ENCODE assay signal across 21 cellular contexts in the genomic region with DNA sequence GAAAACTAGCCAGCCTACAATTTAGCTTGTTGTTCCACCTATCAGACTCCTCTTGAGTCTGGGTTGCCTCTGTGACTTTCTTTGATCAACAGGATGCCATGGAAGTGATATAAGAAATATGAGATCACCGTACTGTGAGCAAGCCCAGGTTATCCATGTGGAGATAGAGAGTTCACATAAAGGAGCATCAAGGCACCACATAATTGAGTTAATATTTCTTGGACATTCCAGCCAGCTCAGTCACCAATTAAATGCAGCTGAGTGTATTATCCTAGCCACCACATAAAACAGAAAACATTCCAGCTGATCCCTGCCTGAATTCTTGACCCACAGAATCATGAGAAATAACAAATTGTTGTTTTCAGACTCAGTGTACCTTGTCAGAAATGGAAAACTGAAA.
DNase-seq lines count a peak whose midpoint lies in the region; ATAC-seq and TF ChIP-seq lines count a peak whose summit lies in the region.
"Had no signal": no experiment of that assay in that cellular context is flagged by ENCODE, and none has a peak within 500 bp of the region (broad histone marks: within the 10 kb centered on the region; RNA-seq: fewer than 3 reads in every experiment).

No MANE protein-coding gene starts in this region.

- no peaks in the 10 kb centered on the region for H3K9me2 ChIP-seq in HCT116 (ENCODE audit: insufficient read depth)

- POLR2A ChIA-PET in HCT116 (lab: Charles Lee): no interaction called here

- H3K36me3 ChIP-seq in HCT116 (ENCODE audit: control insufficient read depth in 1 of 2, insufficient read depth in 2 of 2, low read length in 2 of 2): no peaks in the 10 kb centered on the region
- no peaks in the 10 kb centered on the region for H3K36me3 ChIP-seq in adipocyte (ENCODE audit: control insufficient read depth, insufficient read depth, low read length, severe bottlenecking)
- H3K36me3 ChIP-seq: tibial artery had no signal

- H3K27ac ChIP-seq in HCT116 (ENCODE audit: low read depth, low read length): no peak overlapping the region
- no peak overlapping the region for H3K27ac ChIP-seq in foreskin keratinocyte
- H3K27ac ChIP-seq in substantia nigra (ENCODE audit: low read depth, low read length, poor library complexity, severe bottlenecking): no peak overlapping the region
- H3K27ac ChIP-seq: coronary artery, tibial artery had no signal

- CTCF ChIA-PET in HCT116 (lab: Charles Lee): no interaction called here

- H3K79me2 ChIP-seq in HCT116 (ENCODE audit: insufficient read depth, low read length): no peaks in the 10 kb centered on the region

- intact Hi-C loops in HCT116 (cut with micrococcal nuclease): no loop called here

- no peaks in the 10 kb centered on the region for H3K27me3 ChIP-seq in HCT116 (ENCODE audit: insufficient read depth, low read length)
- H3K27me3 ChIP-seq in adipocyte (replicated peaks; ENCODE audit: control insufficient read depth, insufficient read depth, low read length): no peaks in the 10 kb centered on the region
- no peaks in the 10 kb centered on the region for H3K27me3 ChIP-seq in foreskin keratinocyte
- H3K27me3 ChIP-seq: tibial artery had no signal

- no peak for TF ChIP-seq POLR2A in HCT116 (IDR thresholded peaks at IDR 0.05; ENCODE audit: borderline replicate concordance, extremely low read depth, insufficient read depth, insufficient read length)

- RAD21 ChIA-PET in HCT116 (lab: Charles Lee; ENCODE audit: low non-redundant PET in 1 of 2, low total read pairs in 2 of 2, uncharacterized antibody in 2 of 2, unreplicated experiment in 2 of 2): no interaction called here

- H3K4me2 ChIP-seq in HCT116 (ENCODE audit: low read length): peak overlapping the region; percentile 36

- no peak overlapping the region for H2AFZ ChIP-seq in HCT116 (ENCODE audit: low read depth, low read length, poor library complexity, severe bottlenecking)

- H3K9me3 ChIP-seq in HCT116 (ENCODE audit: control insufficient read depth in 1 of 2, insufficient read depth in 1 of 2, low read depth in 1 of 2, low read length in 2 of 2): no peaks in the 10 kb centered on the region
- H3K9me3 ChIP-seq in adipocyte (ENCODE audit: control insufficient read depth, low read length): peaks cover 5% of the 10 kb centered on the region
- H3K9me3 ChIP-seq: tibial artery had no signal

- H3K4me3 ChIP-seq in HCT116 (replicated peaks in 1 of 2; ENCODE audit: low read depth in 1 of 2, low read length in 2 of 2) (no peak overlapping the region), adipocyte (ENCODE audit: low read length) (no peak overlapping the region)
- H3K4me3 ChIP-seq: coronary artery, tibial artery had no signal

- no peak overlapping the region for H3K9ac ChIP-seq in HCT116 (ENCODE audit: low read length)
- H3K9ac ChIP-seq in adipocyte (ENCODE audit: low read length): no peak overlapping the region

- BruUV-seq in HCT116 (replicated peaks; lab: Mats Ljungman, UMichigan): no TSS peak

- H3K4me1 ChIP-seq in HCT116 (ENCODE audit: control insufficient read depth in 1 of 2, insufficient read depth in 2 of 2, low read length in 2 of 2) (peaks cover 0 to 13% of the 10 kb centered on the region in 2 experiments; a peak in 2 of 4 replicates), adipocyte (ENCODE audit: control insufficient read depth, insufficient read depth, low read length) (no peaks in the 10 kb centered on the region), foreskin keratinocyte (no peaks in the 10 kb centered on the region)

- no peak for TF ChIP-seq RAD21 in HCT116 (IDR thresholded peaks at IDR 0.05; ENCODE audit: low read depth)

- TF ChIP-seq CTCF in HCT116 (IDR thresholded peaks at IDR 0.05 in 2 of 3, conservative IDR thresholded peaks at IDR 0.05 in 1 of 3; ENCODE audit: borderline replicate concordance in 1 of 3, insufficient read depth in 1 of 3, low read depth in 2 of 3, low read length in 2 of 3) (no peak), foreskin keratinocyte (conservative IDR thresholded peaks at IDR 0.05) (no peak)

- no peaks in the 10 kb centered on the region for H4K20me1 ChIP-seq in HCT116 (ENCODE audit: insufficient read depth)

- ATAC-seq in HCT116 (peak; percentile 72; the same call in 1 of the 2 replicates), foreskin keratinocyte (peak; percentile 44), GM18870 (IDR thresholded peaks at IDR 0.05; ENCODE audit: unreplicated experiment) (no peak)
- ATAC-seq: naive thymus-derived CD8-positive, alpha-beta T cell had no signal

- peak; percentile 74 for DNase-seq in A172 (ENCODE audit: low spot score)
- DNase-seq in HCT116 (ENCODE audit: low read depth, low spot score): peak; percentile 3
- peak; percentile 21 for DNase-seq in adipocyte (ENCODE audit: low read depth)
- DNase-seq in foreskin keratinocyte: peak; percentile 51 to 77
- DNase-seq in substantia nigra (lab: John Stamatoyannopoulos, UW): no peak
- no peak for DNase-seq in NCI-H1092 treated with DMSO at 0.1 percent for 48 hours (lab: John Stamatoyannopoulos, UW)
- DNase-seq in Kasumi-1 (lab: John Stamatoyannopoulos, UW): no peak
- DNase-seq: activated CD4-positive, alpha-beta T cell treated with anti-CD3 and anti-CD28 coated beads, Interleukin-2, amount 10 ng/mL, durations not matched to agents 24 days and 14 days; activated CD8-positive, alpha-beta memory T cell treated with anti-CD3 and anti-CD28 coated beads, Interleukin-2, amount 50 U/mL, for 4 hours; activated gamma-delta T cell; anterior cingulate cortex; CD4-positive, alpha-beta T cell; DMS79; HFFc6; MV-4-11; naive thymus-derived CD8-positive, alpha-beta T cell; NCI-H2107; NCI-H526; tibial artery had no signal

TF ChIP-seq in HCT116, 20 proteins besides CTCF, POLR2A, EP300 and RAD21:
- no peak for TF ChIP-seq YY1 (IDR thresholded peaks at IDR 0.05; ENCODE audit: extremely low read depth, insufficient replicate concordance, low read depth, low read length)
- no peak for TF ChIP-seq ATF3 (IDR thresholded peaks at IDR 0.05)
- TF ChIP-seq, protein P1, sequence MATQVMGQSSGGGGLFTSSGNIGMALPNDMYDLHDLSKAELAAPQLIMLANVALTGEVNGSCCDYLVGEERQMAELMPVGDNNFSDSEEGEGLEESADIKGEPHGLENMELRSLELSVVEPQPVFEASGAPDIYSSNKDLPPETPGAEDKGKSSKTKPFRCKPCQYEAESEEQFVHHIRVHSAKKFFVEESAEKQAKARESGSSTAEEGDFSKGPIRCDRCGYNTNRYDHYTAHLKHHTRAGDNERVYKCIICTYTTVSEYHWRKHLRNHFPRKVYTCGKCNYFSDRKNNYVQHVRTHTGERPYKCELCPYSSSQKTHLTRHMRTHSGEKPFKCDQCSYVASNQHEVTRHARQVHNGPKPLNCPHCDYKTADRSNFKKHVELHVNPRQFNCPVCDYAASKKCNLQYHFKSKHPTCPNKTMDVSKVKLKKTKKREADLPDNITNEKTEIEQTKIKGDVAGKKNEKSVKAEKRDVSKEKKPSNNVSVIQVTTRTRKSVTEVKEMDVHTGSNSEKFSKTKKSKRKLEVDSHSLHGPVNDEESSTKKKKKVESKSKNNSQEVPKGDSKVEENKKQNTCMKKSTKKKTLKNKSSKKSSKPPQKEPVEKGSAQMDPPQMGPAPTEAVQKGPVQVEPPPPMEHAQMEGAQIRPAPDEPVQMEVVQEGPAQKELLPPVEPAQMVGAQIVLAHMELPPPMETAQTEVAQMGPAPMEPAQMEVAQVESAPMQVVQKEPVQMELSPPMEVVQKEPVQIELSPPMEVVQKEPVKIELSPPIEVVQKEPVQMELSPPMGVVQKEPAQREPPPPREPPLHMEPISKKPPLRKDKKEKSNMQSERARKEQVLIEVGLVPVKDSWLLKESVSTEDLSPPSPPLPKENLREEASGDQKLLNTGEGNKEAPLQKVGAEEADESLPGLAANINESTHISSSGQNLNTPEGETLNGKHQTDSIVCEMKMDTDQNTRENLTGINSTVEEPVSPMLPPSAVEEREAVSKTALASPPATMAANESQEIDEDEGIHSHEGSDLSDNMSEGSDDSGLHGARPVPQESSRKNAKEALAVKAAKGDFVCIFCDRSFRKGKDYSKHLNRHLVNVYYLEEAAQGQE (IDR thresholded peaks at IDR 0.05; ENCODE audit: low read depth): no peak
- no peak for TF ChIP-seq SIN3A (IDR thresholded peaks at IDR 0.05; ENCODE audit: low read depth)
- TF ChIP-seq TCF7L2 (IDR thresholded peaks at IDR 0.05; ENCODE audit: borderline replicate concordance, extremely low read depth, insufficient read depth, insufficient read length): no peak
- TF ChIP-seq SRF (IDR thresholded peaks at IDR 0.05; ENCODE audit: low read depth): no peak
- no peak for TF ChIP-seq EZH2 (IDR thresholded peaks at IDR 0.05)
- TF ChIP-seq CBX3 (IDR thresholded peaks at IDR 0.05; ENCODE audit: low read depth): no peak
- TF ChIP-seq ELF1 (IDR thresholded peaks at IDR 0.05; ENCODE audit: borderline replicate concordance, low read depth): no peak
- no peak for TF ChIP-seq EGR1 (IDR thresholded peaks at IDR 0.05; ENCODE audit: low read depth)
- TF ChIP-seq SP1 (IDR thresholded peaks at IDR 0.05; ENCODE audit: low read depth): no peak
- TF ChIP-seq POLR2AphosphoS5 (IDR thresholded peaks at IDR 0.05; ENCODE audit: low read depth, low read length): no peak

Comparison
In these comparisons a context has a peak if more than half of its experiments do, and no peak if none do; other contexts are left out.
1. DNase-seq: peak in A172 (single experiment), HCT116 (single experiment), adipocyte (single experiment) and foreskin keratinocyte (2 of 2); none in substantia nigra (0 of 49), NCI-H1092 treated with DMSO at 0.1 percent for 48 hours (single experiment) and Kasumi-1 (0 of 2).